1 cellular context compared by ENCODE assay signal in the genomic region with DNA sequence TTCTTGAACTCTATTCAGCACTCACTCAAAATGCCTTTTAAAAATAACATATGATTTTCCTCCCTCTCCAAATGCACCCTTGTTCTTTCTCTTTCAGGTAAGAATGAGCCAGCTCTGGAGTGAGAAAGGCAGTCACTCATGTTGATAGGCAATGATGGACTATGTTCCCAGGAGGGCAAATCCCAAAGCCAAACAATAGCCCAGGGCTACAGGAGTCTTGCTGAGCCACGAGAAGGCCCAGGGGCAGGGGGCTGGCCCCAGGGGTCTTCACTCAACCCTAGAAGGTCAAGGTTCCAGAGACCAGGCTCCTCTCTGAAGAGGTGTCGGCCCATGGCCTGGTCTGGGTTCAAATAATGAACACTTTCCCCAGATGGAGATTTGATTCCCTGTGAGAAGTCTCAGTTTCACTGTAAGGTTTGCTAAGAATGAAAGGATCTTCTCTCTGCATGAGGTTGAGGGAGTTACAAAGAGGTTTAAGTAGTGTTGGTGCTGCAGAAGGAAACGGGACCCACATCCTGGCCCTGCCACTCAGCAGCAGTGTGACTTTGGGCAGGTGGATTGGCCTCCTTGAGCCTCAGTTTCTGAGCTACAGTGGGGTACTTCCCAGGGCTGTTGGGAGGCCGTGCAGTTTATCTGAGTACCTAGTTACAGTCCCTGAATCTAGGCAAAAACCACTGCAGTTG.
A peak's percentile ranks its signal among the peaks of the same experiment; 100 is the strongest.
TF ChIP-seq lines count a peak whose summit lies in the region.

No MANE protein-coding gene starts in this region.

TF ChIP-seq in HepG2, 621 proteins besides CTCF, POLR2A, EP300 and RAD21 (continued from another document and continues in another):
- TF ChIP-seq SOX13 (IDR thresholded peaks at IDR 0.05) (no peak), SOX13 (CRISPR knock-in tag; conservative IDR thresholded peaks at IDR 0.05 in 1 of 2, IDR thresholded peaks at IDR 0.05 in 1 of 2) (peak in 1 of 2 experiments; percentile 60; a peak in 2 of 4 replicates), RBFOX2 (IDR thresholded peaks at IDR 0.05; ENCODE audit: low read depth, low read length) (no peak), ATF1 (CRISPR knock-in tag; IDR thresholded peaks at IDR 0.05) (no peak), KAT8 (CRISPR knock-in tag; IDR thresholded peaks at IDR 0.05) (no peak), ZNF329 (CRISPR knock-in tag; IDR thresholded peaks at IDR 0.05; ENCODE audit: low read depth) (no peak), NAIF1 (CRISPR knock-in tag; IDR thresholded peaks at IDR 0.05; ENCODE audit: borderline replicate concordance) (no peak), ZNF773 (CRISPR knock-in tag; IDR thresholded peaks at IDR 0.05; ENCODE audit: borderline replicate concordance) (no peak), HOXA9 (CRISPR knock-in tag; IDR thresholded peaks at IDR 0.05; ENCODE audit: borderline replicate concordance) (no peak), TRIM24 (CRISPR knock-in tag; IDR thresholded peaks at IDR 0.05) (no peak), ZNF7 (CRISPR knock-in tag; IDR thresholded peaks at IDR 0.05) (no peak), SPEN (CRISPR knock-in tag; IDR thresholded peaks at IDR 0.05; ENCODE audit: low read depth) (no peak), BHLHE40 (IDR thresholded peaks at IDR 0.05; ENCODE audit: low read length) (no peak), PHB2 (IDR thresholded peaks at IDR 0.05; ENCODE audit: partially characterized antibody) (no peak), ZZZ3 (CRISPR knock-in tag; IDR thresholded peaks at IDR 0.05; ENCODE audit: borderline replicate concordance) (no peak), SALL1 (CRISPR knock-in tag; IDR thresholded peaks at IDR 0.05) (no peak), ZBTB7B (CRISPR knock-in tag; IDR thresholded peaks at IDR 0.05) (peak; percentile 88), ZBTB20 (CRISPR knock-in tag; IDR thresholded peaks at IDR 0.05; ENCODE audit: borderline replicate concordance, low read depth) (no peak), MIER3 (CRISPR knock-in tag; IDR thresholded peaks at IDR 0.05; ENCODE audit: borderline replicate concordance) (no peak), ZNF224 (CRISPR knock-in tag; IDR thresholded peaks at IDR 0.05) (no peak), SP2 (CRISPR knock-in tag; IDR thresholded peaks at IDR 0.05) (no peak), MIXL1 (CRISPR knock-in tag; IDR thresholded peaks at IDR 0.05) (no peak), ZNF883 (CRISPR knock-in tag; IDR thresholded peaks at IDR 0.05; ENCODE audit: not compliant biosample characterization) (no peak), GATAD2A (CRISPR knock-in tag; IDR thresholded peaks at IDR 0.05) (peak; percentile 28; the same call in 1 of the 2 replicates), ZNF841 (CRISPR knock-in tag; IDR thresholded peaks at IDR 0.05; ENCODE audit: borderline replicate concordance) (no peak), GFI1 (CRISPR knock-in tag; IDR thresholded peaks at IDR 0.05; ENCODE audit: borderline replicate concordance) (no peak), HDAC6 (IDR thresholded peaks at IDR 0.05; ENCODE audit: low read depth, low read length) (no peak), ZNF501 (CRISPR knock-in tag; IDR thresholded peaks at IDR 0.05) (0 out of 2 replicates have a peak, but pooled peaks have one; percentile 39), ESRRA (CRISPR knock-in tag; IDR thresholded peaks at IDR 0.05; ENCODE audit: low read depth) (peak; percentile 23; the same call in 1 of the 2 replicates), ZNF234 (CRISPR knock-in tag; conservative IDR thresholded peaks at IDR 0.05) (no peak), SOX6 (IDR thresholded peaks at IDR 0.05) (no peak), SOX6 (CRISPR knock-in tag; IDR thresholded peaks at IDR 0.05) (peak; percentile 33; the same call in 1 of the 2 replicates), MED8 (CRISPR knock-in tag; IDR thresholded peaks at IDR 0.05; ENCODE audit: insufficient replicate concordance) (no peak), ZNF136 (CRISPR knock-in tag; IDR thresholded peaks at IDR 0.05; ENCODE audit: low read depth) (no peak), NBN (conservative IDR thresholded peaks at IDR 0.05) (no peak), NR3C1 (CRISPR knock-in tag; IDR thresholded peaks at IDR 0.05) (no peak), ZSCAN31 (CRISPR knock-in tag; IDR thresholded peaks at IDR 0.05; ENCODE audit: low read depth) (no peak)
- TF ChIP-seq, protein P1, sequence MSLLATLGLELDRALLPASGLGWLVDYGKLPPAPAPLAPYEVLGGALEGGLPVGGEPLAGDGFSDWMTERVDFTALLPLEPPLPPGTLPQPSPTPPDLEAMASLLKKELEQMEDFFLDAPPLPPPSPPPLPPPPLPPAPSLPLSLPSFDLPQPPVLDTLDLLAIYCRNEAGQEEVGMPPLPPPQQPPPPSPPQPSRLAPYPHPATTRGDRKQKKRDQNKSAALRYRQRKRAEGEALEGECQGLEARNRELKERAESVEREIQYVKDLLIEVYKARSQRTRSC (CRISPR knock-in tag; IDR thresholded peaks at IDR 0.05; ENCODE audit: low read depth), result no peak
- TF ChIP-seq, protein P2, sequence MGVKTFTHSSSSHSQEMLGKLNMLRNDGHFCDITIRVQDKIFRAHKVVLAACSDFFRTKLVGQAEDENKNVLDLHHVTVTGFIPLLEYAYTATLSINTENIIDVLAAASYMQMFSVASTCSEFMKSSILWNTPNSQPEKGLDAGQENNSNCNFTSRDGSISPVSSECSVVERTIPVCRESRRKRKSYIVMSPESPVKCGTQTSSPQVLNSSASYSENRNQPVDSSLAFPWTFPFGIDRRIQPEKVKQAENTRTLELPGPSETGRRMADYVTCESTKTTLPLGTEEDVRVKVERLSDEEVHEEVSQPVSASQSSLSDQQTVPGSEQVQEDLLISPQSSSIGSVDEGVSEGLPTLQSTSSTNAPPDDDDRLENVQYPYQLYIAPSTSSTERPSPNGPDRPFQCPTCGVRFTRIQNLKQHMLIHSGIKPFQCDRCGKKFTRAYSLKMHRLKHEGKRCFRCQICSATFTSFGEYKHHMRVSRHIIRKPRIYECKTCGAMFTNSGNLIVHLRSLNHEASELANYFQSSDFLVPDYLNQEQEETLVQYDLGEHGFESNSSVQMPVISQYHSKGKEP (CRISPR knock-in tag; IDR thresholded peaks at IDR 0.05), result no peak
- TF ChIP-seq, protein P3, sequence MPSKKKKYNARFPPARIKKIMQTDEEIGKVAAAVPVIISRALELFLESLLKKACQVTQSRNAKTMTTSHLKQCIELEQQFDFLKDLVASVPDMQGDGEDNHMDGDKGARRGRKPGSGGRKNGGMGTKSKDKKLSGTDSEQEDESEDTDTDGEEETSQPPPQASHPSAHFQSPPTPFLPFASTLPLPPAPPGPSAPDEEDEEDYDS (CRISPR knock-in tag; IDR thresholded peaks at IDR 0.05), result no peak
- TF ChIP-seq, protein P4, sequence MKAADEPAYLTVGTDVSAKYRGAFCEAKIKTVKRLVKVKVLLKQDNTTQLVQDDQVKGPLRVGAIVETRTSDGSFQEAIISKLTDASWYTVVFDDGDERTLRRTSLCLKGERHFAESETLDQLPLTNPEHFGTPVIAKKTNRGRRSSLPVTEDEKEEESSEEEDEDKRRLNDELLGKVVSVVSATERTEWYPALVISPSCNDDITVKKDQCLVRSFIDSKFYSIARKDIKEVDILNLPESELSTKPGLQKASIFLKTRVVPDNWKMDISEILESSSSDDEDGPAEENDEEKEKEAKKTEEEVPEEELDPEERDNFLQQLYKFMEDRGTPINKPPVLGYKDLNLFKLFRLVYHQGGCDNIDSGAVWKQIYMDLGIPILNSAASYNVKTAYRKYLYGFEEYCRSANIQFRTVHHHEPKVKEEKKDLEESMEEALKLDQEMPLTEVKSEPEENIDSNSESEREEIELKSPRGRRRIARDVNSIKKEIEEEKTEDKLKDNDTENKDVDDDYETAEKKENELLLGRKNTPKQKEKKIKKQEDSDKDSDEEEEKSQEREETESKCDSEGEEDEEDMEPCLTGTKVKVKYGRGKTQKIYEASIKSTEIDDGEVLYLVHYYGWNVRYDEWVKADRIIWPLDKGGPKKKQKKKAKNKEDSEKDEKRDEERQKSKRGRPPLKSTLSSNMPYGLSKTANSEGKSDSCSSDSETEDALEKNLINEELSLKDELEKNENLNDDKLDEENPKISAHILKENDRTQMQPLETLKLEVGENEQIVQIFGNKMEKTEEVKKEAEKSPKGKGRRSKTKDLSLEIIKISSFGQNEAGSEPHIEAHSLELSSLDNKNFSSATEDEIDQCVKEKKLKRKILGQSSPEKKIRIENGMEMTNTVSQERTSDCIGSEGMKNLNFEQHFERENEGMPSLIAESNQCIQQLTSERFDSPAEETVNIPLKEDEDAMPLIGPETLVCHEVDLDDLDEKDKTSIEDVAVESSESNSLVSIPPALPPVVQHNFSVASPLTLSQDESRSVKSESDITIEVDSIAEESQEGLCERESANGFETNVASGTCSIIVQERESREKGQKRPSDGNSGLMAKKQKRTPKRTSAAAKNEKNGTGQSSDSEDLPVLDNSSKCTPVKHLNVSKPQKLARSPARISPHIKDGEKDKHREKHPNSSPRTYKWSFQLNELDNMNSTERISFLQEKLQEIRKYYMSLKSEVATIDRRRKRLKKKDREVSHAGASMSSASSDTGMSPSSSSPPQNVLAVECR (CRISPR knock-in tag; IDR thresholded peaks at IDR 0.05; ENCODE audit: borderline replicate concordance), result no peak; the same call in 1 of the 2 replicates
- TF ChIP-seq, protein P5, sequence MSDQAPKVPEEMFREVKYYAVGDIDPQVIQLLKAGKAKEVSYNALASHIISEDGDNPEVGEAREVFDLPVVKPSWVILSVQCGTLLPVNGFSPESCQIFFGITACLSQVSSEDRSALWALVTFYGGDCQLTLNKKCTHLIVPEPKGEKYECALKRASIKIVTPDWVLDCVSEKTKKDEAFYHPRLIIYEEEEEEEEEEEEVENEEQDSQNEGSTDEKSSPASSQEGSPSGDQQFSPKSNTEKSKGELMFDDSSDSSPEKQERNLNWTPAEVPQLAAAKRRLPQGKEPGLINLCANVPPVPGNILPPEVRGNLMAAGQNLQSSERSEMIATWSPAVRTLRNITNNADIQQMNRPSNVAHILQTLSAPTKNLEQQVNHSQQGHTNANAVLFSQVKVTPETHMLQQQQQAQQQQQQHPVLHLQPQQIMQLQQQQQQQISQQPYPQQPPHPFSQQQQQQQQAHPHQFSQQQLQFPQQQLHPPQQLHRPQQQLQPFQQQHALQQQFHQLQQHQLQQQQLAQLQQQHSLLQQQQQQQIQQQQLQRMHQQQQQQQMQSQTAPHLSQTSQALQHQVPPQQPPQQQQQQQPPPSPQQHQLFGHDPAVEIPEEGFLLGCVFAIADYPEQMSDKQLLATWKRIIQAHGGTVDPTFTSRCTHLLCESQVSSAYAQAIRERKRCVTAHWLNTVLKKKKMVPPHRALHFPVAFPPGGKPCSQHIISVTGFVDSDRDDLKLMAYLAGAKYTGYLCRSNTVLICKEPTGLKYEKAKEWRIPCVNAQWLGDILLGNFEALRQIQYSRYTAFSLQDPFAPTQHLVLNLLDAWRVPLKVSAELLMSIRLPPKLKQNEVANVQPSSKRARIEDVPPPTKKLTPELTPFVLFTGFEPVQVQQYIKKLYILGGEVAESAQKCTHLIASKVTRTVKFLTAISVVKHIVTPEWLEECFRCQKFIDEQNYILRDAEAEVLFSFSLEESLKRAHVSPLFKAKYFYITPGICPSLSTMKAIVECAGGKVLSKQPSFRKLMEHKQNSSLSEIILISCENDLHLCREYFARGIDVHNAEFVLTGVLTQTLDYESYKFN (CRISPR knock-in tag; conservative IDR thresholded peaks at IDR 0.05), result peak; percentile 34
- TF ChIP-seq, protein P6, sequence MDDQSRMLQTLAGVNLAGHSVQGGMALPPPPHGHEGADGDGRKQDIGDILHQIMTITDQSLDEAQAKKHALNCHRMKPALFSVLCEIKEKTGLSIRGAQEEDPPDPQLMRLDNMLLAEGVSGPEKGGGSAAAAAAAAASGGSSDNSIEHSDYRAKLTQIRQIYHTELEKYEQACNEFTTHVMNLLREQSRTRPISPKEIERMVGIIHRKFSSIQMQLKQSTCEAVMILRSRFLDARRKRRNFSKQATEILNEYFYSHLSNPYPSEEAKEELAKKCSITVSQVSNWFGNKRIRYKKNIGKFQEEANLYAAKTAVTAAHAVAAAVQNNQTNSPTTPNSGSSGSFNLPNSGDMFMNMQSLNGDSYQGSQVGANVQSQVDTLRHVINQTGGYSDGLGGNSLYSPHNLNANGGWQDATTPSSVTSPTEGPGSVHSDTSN (CRISPR knock-in tag; IDR thresholded peaks at IDR 0.05; ENCODE audit: borderline replicate concordance), result no peak
- TF ChIP-seq, protein P7, sequence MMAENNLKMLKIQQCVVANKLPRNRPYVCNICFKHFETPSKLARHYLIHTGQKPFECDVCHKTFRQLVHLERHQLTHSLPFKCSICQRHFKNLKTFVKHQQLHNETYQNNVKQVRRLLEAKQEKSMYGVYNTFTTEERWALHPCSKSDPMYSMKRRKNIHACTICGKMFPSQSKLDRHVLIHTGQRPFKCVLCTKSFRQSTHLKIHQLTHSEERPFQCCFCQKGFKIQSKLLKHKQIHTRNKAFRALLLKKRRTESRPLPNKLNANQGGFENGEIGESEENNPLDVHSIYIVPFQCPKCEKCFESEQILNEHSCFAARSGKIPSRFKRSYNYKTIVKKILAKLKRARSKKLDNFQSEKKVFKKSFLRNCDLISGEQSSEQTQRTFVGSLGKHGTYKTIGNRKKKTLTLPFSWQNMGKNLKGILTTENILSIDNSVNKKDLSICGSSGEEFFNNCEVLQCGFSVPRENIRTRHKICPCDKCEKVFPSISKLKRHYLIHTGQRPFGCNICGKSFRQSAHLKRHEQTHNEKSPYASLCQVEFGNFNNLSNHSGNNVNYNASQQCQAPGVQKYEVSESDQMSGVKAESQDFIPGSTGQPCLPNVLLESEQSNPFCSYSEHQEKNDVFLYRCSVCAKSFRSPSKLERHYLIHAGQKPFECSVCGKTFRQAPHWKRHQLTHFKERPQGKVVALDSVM (CRISPR knock-in tag; IDR thresholded peaks at IDR 0.05), result no peak
